ENCODE assay signal across 14 cellular contexts in the genomic region with DNA sequence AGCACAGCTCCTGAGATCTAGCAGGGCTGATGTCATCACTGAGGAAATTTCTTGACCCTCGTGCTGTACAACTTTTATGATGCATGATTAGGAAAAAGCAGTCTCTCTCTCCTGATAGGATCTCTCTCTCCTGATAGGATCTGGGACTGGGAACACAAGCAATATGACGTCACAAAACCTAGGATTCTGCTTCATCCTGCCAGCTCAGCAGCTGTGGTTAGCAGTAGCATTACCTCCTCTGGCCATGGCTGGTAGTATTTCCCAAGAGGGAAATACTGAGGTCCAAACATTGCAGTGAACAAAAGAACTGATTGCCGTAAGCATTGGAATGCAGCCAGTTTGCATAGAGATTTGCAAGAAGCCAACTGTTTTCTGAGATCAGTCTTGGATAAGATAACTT.
DNase-seq lines count a peak whose midpoint lies in the region; ATAC-seq and TF ChIP-seq lines count a peak whose summit lies in the region.
"Had no signal": no experiment of that assay in that cellular context is flagged by ENCODE, and none has a peak within 500 bp of the region (broad histone marks: within the 10 kb centered on the region; RNA-seq: fewer than 3 reads in every experiment).

No MANE protein-coding gene starts in this region.

- ATAC-seq in upper lobe of left lung (ENCODE audit: low FRiP score in 2 of 2) (no peak), HG03039 (IDR thresholded peaks at IDR 0.05; ENCODE audit: unreplicated experiment) (no peak)
- ATAC-seq: activated T-cell treated with anti-CD3 and anti-CD28 coated beads, Interleukin-2, amount 50 U/mL, for 72 hours had no signal

- no peak for TF ChIP-seq EP300 in ovary (IDR thresholded peaks at IDR 0.05)
- TF ChIP-seq EP300 in upper lobe of left lung (IDR thresholded peaks at IDR 0.05), result no peak

- no peaks in the 10 kb centered on the region for H3K27me3 ChIP-seq in ovary
- no peaks in the 10 kb centered on the region for H3K27me3 ChIP-seq in upper lobe of left lung
- H3K27me3 ChIP-seq: esophagus muscularis mucosa had no signal

- DNase-seq in Ammon's horn (ENCODE audit: low spot score) (peak; percentile 27), LNCaP clone FGC (ENCODE audit: low read depth) (peak; percentile 22), astrocyte of the spinal cord (ENCODE audit: low read depth, low spot score) (peak; percentile 84), islet precursor cell (peak; percentile 81), ovary (no peak), upper lobe of left lung (no peak)
- DNase-seq in stimulated activated CD4-positive, alpha-beta T cell treated with anti-CD3 and anti-CD28 coated beads, Interleukin-2, amount 100 ng/mL, for 48 hours, result no peak
- DNase-seq: activated CD4-positive, alpha-beta T cell treated with anti-CD3 and anti-CD28 coated beads, Interleukin-2, amount 50 U/mL, for 4 hours; activated T-cell treated with anti-CD3 and anti-CD28 coated beads, Interleukin-2, amount 50 U/mL, for 72 hours; DMS79; IMR-90 had no signal

- no peaks in the 10 kb centered on the region for H3K4me1 ChIP-seq in ovary (ENCODE audit: insufficient read depth)
- no peaks in the 10 kb centered on the region for H3K4me1 ChIP-seq in upper lobe of left lung
- H3K4me1 ChIP-seq: esophagus muscularis mucosa had no signal

- 33 to 48% (median 44%) methylated on average over 3 of the region's 3 CpGs for WGBS in ovary, 3 donors
- WGBS in upper lobe of left lung, 2 donors, result 28 to 41% methylated on average over 3 of the region's 3 CpGs

- intact Hi-C loops in ovary (cut with DNase I), result no loop called here

- TF ChIP-seq POLR2A in ovary (IDR thresholded peaks at IDR 0.05), result no peak
- no peak for TF ChIP-seq POLR2A in upper lobe of left lung (IDR thresholded peaks at IDR 0.05)

- H3K27ac ChIP-seq in ovary (no peak overlapping the region), upper lobe of left lung (no peak overlapping the region)
- H3K27ac ChIP-seq: coronary artery, esophagus muscularis mucosa had no signal

- H3K9me3 ChIP-seq in ovary (no peaks in the 10 kb centered on the region), upper lobe of left lung (no peaks in the 10 kb centered on the region)
- H3K9me3 ChIP-seq: esophagus muscularis mucosa had no signal

- in situ Hi-C loops in astrocyte of the spinal cord (cut with HindIII; ENCODE audit: low sequenced_read_pairs), result no loop called here

- TF ChIP-seq CTCF in LNCaP clone FGC (IDR thresholded peaks at IDR 0.05; ENCODE audit: control insufficient read depth, extremely low read depth, insufficient read depth) (no peak), astrocyte of the spinal cord (IDR thresholded peaks at IDR 0.05; ENCODE audit: low read depth, low read length) (no peak), ovary (IDR thresholded peaks at IDR 0.05) (no peak), upper lobe of left lung (IDR thresholded peaks at IDR 0.05) (no peak)

- H3K36me3 ChIP-seq in ovary (no peaks in the 10 kb centered on the region), upper lobe of left lung (no peaks in the 10 kb centered on the region)
- H3K36me3 ChIP-seq: esophagus muscularis mucosa had no signal

- no peak overlapping the region for H3K4me3 ChIP-seq in LNCaP clone FGC (ENCODE audit: low read depth, low read length)
- H3K4me3 ChIP-seq in astrocyte of the spinal cord (ENCODE audit: low read depth, low read length), result no peak overlapping the region
- no peak overlapping the region for H3K4me3 ChIP-seq in ovary
- H3K4me3 ChIP-seq in upper lobe of left lung, result no peak overlapping the region
- H3K4me3 ChIP-seq: coronary artery, esophagus muscularis mucosa had no signal

Comparison
In these comparisons a context has a peak if more than half of its experiments do, and no peak if none do; other contexts are left out.
1. DNase-seq: peak in Ammon's horn (single experiment), LNCaP clone FGC (single experiment), astrocyte of the spinal cord (single experiment) and islet precursor cell (single experiment); none in ovary (0 of 5), upper lobe of left lung (0 of 2) and stimulated activated CD4-positive, alpha-beta T cell treated with anti-CD3 and anti-CD28 coated beads, Interleukin-2, amount 100 ng/mL, for 48 hours (0 of 2).